Comparison of ENCODE assay signal across 24 cellular contexts in genomic region chr5:16051246-16051645, GRCh38.
DNase-seq lines count a peak whose midpoint lies in the region; ATAC-seq and FAIRE-seq lines count a peak whose summit lies in the region.
"Had no signal": no experiment of that assay in that cellular context is flagged by ENCODE, and none has a peak within 500 bp of the region (broad histone marks: within the 10 kb centered on the region; RNA-seq: fewer than 3 reads in every experiment).

No MANE protein-coding gene starts in this region.

- FAIRE-seq in RCC 7860 (lab: Jason Lieb, UNC) = no peak
- FAIRE-seq: urothelium cell line had no signal

- DNase-seq in A172 (ENCODE audit: low spot score) (peak; percentile 6), GM03348 (ENCODE audit: low spot score) (peak; percentile 21), RCC 7860 (ENCODE audit: low spot score) (peak; percentile 55), foreskin melanocyte (peak; percentile 3), SHP77 treated with DMSO at 0.1 percent for 48 hours (lab: John Stamatoyannopoulos, UW) (no peak), cerebellum (ENCODE audit: low spot score) (no peak), NCI-H2171 (lab: John Stamatoyannopoulos, UW) (no peak)
- DNase-seq: activated B cell treated with CpG ODN at 0.5 μM for 24 hours; activated CD8-positive, alpha-beta memory T cell treated with anti-CD3 and anti-CD28 coated beads, Interleukin-2, amount 50 U/mL, for 4 hours; anterior cingulate cortex; dorsolateral prefrontal cortex; GDM1; heart right ventricle; NCI-H1092 treated with DMSO at 0.1 percent for 48 hours; NCI-H2029; spleen; stimulated activated CD4-positive, alpha-beta T cell treated with anti-CD3 and anti-CD28 coated beads, Interleukin-2, amount 100 ng/mL, for 48 hours; SW 1271; T1000 had no signal

- ATAC-seq in HG03280 (IDR thresholded peaks at IDR 0.05; ENCODE audit: unreplicated experiment) = no peak
- ATAC-seq: activated naive CD4-positive, alpha-beta T cell treated with anti-CD3 and anti-CD28 coated beads, Interleukin-2, amount 50 U/mL, for 72 hours; natural killer cell treated with Interleukin-12 subunit alpha and Interleukin-12 subunit beta and Interleukin-15 and Interleukin-18, amount 100 ng/mL, for 72 hours; stimulated activated effector memory CD8-positive, alpha-beta T cell treated with anti-CD3 and anti-CD28 coated beads, Interleukin-12 subunit alpha, Interleukin-12 subunit beta, amount 100 ng/mL, for 72 hours had no signal

Comparison
In these comparisons a context has a peak if more than half of its experiments do, and no peak if none do; other contexts are left out.
1. DNase-seq: peak in A172 (single experiment), GM03348 (single experiment), RCC 7860 (single experiment) and foreskin melanocyte (single experiment); none in SHP77 treated with DMSO at 0.1 percent for 48 hours (single experiment), cerebellum (single experiment) and NCI-H2171 (single experiment).